ENCODE assay signal across 8 cellular contexts in the genomic region with DNA sequence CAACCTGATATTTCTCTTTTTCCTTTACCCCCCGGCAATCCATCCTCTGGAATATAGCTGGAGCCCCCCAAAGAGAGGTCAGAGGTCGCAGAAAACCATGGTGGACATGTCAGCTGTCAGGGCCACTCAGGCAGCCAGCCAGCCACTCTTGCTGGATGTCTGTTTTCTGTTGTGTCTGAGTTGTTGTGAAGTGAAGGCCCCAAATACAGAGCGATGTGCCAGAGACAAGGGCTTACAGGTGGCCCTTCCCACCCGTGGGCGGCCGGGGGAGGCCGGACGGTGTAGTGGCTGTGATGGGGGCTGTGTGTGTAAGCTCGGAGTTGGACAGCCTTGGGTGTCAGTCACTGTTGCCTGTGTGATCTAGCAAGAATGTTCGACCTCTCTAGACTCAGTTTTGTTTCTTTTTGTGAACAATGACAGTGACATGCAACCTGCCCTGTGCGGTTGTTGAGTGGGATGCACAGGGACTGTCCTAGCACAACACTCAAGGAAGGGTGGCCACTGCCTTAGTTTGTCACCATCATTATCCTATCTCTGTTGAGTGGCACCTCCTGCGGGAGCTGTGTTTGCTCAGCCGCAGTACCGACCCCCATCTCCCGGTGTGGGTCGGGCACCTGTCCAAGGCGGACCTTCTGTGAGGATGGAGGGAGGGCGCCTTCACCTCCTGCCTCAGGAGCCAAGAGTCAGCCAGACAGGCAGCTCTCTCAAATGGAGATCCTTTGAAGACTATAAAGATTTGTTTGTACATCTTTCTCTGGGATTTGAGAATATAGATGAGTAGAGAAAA.
DNase-seq lines count a peak whose midpoint lies in the region; ATAC-seq and TF ChIP-seq lines count a peak whose summit lies in the region.
"Had no signal": no experiment of that assay in that cellular context is flagged by ENCODE, and none has a peak within 500 bp of the region (broad histone marks: within the 10 kb centered on the region; RNA-seq: fewer than 3 reads in every experiment).

No MANE protein-coding gene starts in this region.

- H3K27ac Mint-ChIP-seq in type B pancreatic cell: peak overlapping the region; percentile 24
- no peak overlapping the region for H3K27ac Mint-ChIP-seq in activated CD4-positive, alpha-beta memory T cell treated with anti-CD3 and anti-CD28 coated beads for 36 hours
- no peak overlapping the region for H3K27ac Mint-ChIP-seq in activated T-helper 17 cell treated with anti-CD3 and anti-CD28 coated beads, Interleukin-2, amount 50 U/mL, for 72 hours

- no peaks in the 10 kb centered on the region for H3K36me3 Mint-ChIP-seq in type B pancreatic cell
- no peaks in the 10 kb centered on the region for H3K36me3 Mint-ChIP-seq in activated CD4-positive, alpha-beta memory T cell treated with anti-CD3 and anti-CD28 coated beads for 36 hours
- no peaks in the 10 kb centered on the region for H3K36me3 Mint-ChIP-seq in activated T-helper 17 cell treated with anti-CD3 and anti-CD28 coated beads, Interleukin-2, amount 50 U/mL, for 72 hours (ENCODE audit: low read depth)

- H3K27me3 Mint-ChIP-seq in type B pancreatic cell: peaks cover 18% of the 10 kb centered on the region
- peaks cover 1% of the 10 kb centered on the region for H3K27me3 Mint-ChIP-seq in activated CD4-positive, alpha-beta memory T cell treated with anti-CD3 and anti-CD28 coated beads for 36 hours
- peaks cover 3% of the 10 kb centered on the region for H3K27me3 Mint-ChIP-seq in activated T-helper 17 cell treated with anti-CD3 and anti-CD28 coated beads, Interleukin-2, amount 50 U/mL, for 72 hours

- H3K27me3 ChIP-seq in brain microvascular endothelial cell (replicated peaks) (no peaks in the 10 kb centered on the region), layer of hippocampus (ENCODE audit: control insufficient read depth, insufficient read depth, low read length) (no peaks in the 10 kb centered on the region)

- no peak overlapping the region for H3K4me3 Mint-ChIP-seq in type B pancreatic cell
- H3K4me3 Mint-ChIP-seq in activated CD4-positive, alpha-beta memory T cell treated with anti-CD3 and anti-CD28 coated beads for 36 hours: no peak overlapping the region
- no peak overlapping the region for H3K4me3 Mint-ChIP-seq in activated T-helper 17 cell treated with anti-CD3 and anti-CD28 coated beads, Interleukin-2, amount 50 U/mL, for 72 hours

- in situ Hi-C loops in brain microvascular endothelial cell (cut with HindIII; ENCODE audit: low pct_ligation_motif_present, low sequenced_read_pairs): no loop called here

- CTCF ChIA-PET in activated CD4-positive, alpha-beta memory T cell treated with anti-CD3 and anti-CD28 coated beads for 36 hours (lab: Charles Lee): no interaction called here

- no peaks in the 10 kb centered on the region for H3K9me3 Mint-ChIP-seq in type B pancreatic cell
- no peaks in the 10 kb centered on the region for H3K9me3 Mint-ChIP-seq in activated CD4-positive, alpha-beta memory T cell treated with anti-CD3 and anti-CD28 coated beads for 36 hours
- no peaks in the 10 kb centered on the region for H3K9me3 Mint-ChIP-seq in activated T-helper 17 cell treated with anti-CD3 and anti-CD28 coated beads, Interleukin-2, amount 50 U/mL, for 72 hours

- H3K4me1 Mint-ChIP-seq in type B pancreatic cell (ENCODE audit: unreplicated experiment): peaks cover 26% of the 10 kb centered on the region
- H3K4me1 Mint-ChIP-seq in activated CD4-positive, alpha-beta memory T cell treated with anti-CD3 and anti-CD28 coated beads for 36 hours (ENCODE audit: low read depth): no peaks in the 10 kb centered on the region
- H3K4me1 Mint-ChIP-seq in activated T-helper 17 cell treated with anti-CD3 and anti-CD28 coated beads, Interleukin-2, amount 50 U/mL, for 72 hours: no peaks in the 10 kb centered on the region

- ATAC-seq in activated T-helper 17 cell treated with anti-CD3 and anti-CD28 coated beads, Interleukin-2, amount 50 U/mL, for 72 hours (replicated peaks): no peak
- ATAC-seq in GM21723 (IDR thresholded peaks at IDR 0.05; ENCODE audit: unreplicated experiment): no peak

- peak overlapping the region; percentile 70 for H3K27ac ChIP-seq in brain microvascular endothelial cell
- H3K27ac ChIP-seq in layer of hippocampus (ENCODE audit: low read depth, low read length): peak overlapping the region; percentile 27

- DNase-seq in NCI-H2029 (lab: John Stamatoyannopoulos, UW) (peak; percentile 42), brain microvascular endothelial cell (no peak), type B pancreatic cell (ENCODE audit: extremely low spot score, unreplicated experiment) (no peak)
- no peak for DNase-seq in activated CD4-positive, alpha-beta memory T cell treated with anti-CD3 and anti-CD28 coated beads for 36 hours
- DNase-seq: Karpas-422 had no signal

- intact Hi-C loops in activated CD4-positive, alpha-beta memory T cell treated with anti-CD3 and anti-CD28 coated beads for 36 hours (cut with micrococcal nuclease): no loop called here

- H3K4me3 ChIP-seq in brain microvascular endothelial cell (ENCODE audit: low read depth, low read length): no peak overlapping the region

- H3K36me3 ChIP-seq in brain microvascular endothelial cell (replicated peaks): no peaks in the 10 kb centered on the region

- POLR2A ChIA-PET in activated CD4-positive, alpha-beta memory T cell treated with anti-CD3 and anti-CD28 coated beads for 36 hours (lab: Charles Lee): no interaction called here

- no peak for TF ChIP-seq CTCF in brain microvascular endothelial cell (IDR thresholded peaks at IDR 0.05; ENCODE audit: low read depth, low read length, missing control alignments)
- TF ChIP-seq CTCF in type B pancreatic cell (conservative IDR thresholded peaks at IDR 0.05): no peak
